2 cellular contexts compared by ENCODE assay signal in the genomic region with DNA sequence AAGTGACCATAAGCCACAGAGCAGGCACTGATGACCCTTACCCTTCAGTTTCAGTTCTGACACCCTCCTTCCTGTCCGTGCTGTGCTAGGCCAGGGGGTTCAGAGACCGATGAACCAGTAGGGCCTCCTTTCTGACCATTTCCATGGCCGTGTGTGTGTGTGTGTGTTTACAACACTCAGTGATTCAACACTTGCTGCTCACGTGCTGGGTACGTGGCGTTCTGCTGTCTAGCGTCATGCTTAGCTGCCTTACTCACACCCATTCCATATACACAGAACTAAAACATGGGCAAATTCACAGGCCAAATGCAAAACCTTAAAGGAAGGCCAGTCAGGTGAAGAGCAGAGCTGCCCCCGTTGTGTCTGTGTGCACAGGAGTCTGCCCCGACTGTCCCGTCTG.
TF ChIP-seq lines count a peak whose summit lies in the region.

No MANE protein-coding gene starts in this region.

TF ChIP-seq in IMR-90, 13 proteins besides CTCF, POLR2A, EP300 and RAD21:
- peak; percentile 77 for TF ChIP-seq BHLHE40 (IDR thresholded peaks at IDR 0.05; ENCODE audit: low read depth, low read length)
- TF ChIP-seq, protein P1, sequence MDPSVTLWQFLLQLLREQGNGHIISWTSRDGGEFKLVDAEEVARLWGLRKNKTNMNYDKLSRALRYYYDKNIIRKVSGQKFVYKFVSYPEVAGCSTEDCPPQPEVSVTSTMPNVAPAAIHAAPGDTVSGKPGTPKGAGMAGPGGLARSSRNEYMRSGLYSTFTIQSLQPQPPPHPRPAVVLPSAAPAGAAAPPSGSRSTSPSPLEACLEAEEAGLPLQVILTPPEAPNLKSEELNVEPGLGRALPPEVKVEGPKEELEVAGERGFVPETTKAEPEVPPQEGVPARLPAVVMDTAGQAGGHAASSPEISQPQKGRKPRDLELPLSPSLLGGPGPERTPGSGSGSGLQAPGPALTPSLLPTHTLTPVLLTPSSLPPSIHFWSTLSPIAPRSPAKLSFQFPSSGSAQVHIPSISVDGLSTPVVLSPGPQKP (IDR thresholded peaks at IDR 0.05; ENCODE audit: borderline replicate concordance, low read depth, low read length) = no peak
- TF ChIP-seq MAFK (IDR thresholded peaks at IDR 0.05; ENCODE audit: low read depth, low read length) = no peak

TF ChIP-seq in K562, 482 proteins besides CTCF, POLR2A, EP300 and RAD21:
- TF ChIP-seq BHLHE40 (IDR thresholded peaks at IDR 0.05; ENCODE audit: low read length) = 0 out of 2 replicates have a peak, but pooled peaks have one; percentile 31
- TF ChIP-seq FIP1L1 (IDR thresholded peaks at IDR 0.05; ENCODE audit: low read depth, low read length, poor library complexity, severe bottlenecking) = no peak
TF ChIP-seq in K562: peak in this region for 1.
